ENCODE assay signal across 23 cellular contexts in genomic region chr15:24924153-24924552, GRCh38. TPM values are rescaled to one million over a fixed set of nuclear protein-coding genes. Genes with fewer than 3 reads are reported as not detected.
"Had no signal": no experiment of that assay in that cellular context is flagged by ENCODE, and none has a peak within 500 bp of the region (broad histone marks: within the 10 kb centered on the region; RNA-seq: fewer than 3 reads in every experiment).

No MANE protein-coding gene starts in this region.

- H3K4me3 ChIP-seq: PC-9, Peyer's patch, SJSA1, SK-N-MC had no signal

- H3K9ac ChIP-seq: KMS-11 had no signal

- H3K9me3 ChIP-seq: Peyer's patch, SJSA1 had no signal

- H3K27me3 ChIP-seq: Peyer's patch, SJSA1 had no signal

- H3K27ac ChIP-seq: KMS-11, PC-9, Peyer's patch, SJSA1, SK-N-MC had no signal

- DNase-seq: Kasumi-1, MM.1S, NCI-H1092 treated with DMSO at 0.1 percent for 48 hours, NCI-H1436, NCI-H187, NCI-H2029, NCI-H2081 treated with DMSO at 0.1 percent for 48 hours, NCI-H2171, NCI-H226, NCI-H446, NCI-H510A, NCI-H524 treated with DMSO at 0.1 percent for 48 hours, NCI-H69, NCI-H774, OCI-M1, PC-9, Peyer's patch, Right ventricle myocardium superior, SIG-M5 had no signal

- H2AFZ ChIP-seq: PC-9 had no signal

- H3K4me2 ChIP-seq: KMS-11, PC-9 had no signal

- H3K36me3 ChIP-seq: Peyer's patch, SJSA1 had no signal

- H3K4me1 ChIP-seq: Peyer's patch, SJSA1 had no signal

RNA-seq across cellular contexts. Expression of gene SNRPN, which starts 30.6 kb away (rescaled TPM):
- total RNA-seq: HT-29 had no signal

RNA-seq across cellular contexts. Expression of gene SNURF, which starts 30.6 kb away (rescaled TPM):
- total RNA-seq: HT-29 had no signal
